17 cellular contexts compared by ENCODE assay signal in genomic region chr3:15290731-15291130, GRCh38. TPM values are rescaled to one million over a fixed set of nuclear protein-coding genes. Genes with fewer than 3 reads are reported as not detected.
DNase-seq lines count a peak whose midpoint lies in the region; ATAC-seq and TF ChIP-seq lines count a peak whose summit lies in the region.
"Had no signal": no experiment of that assay in that cellular context is flagged by ENCODE, and none has a peak within 500 bp of the region (broad histone marks: within the 10 kb centered on the region; RNA-seq: fewer than 3 reads in every experiment).

No MANE protein-coding gene starts in this region.

- no peak for DNase-seq in activated naive CD8-positive, alpha-beta T cell treated with anti-CD3 and anti-CD28 coated beads, Interleukin-2, amount 10 ng/mL, durations not matched to agents 7 days and 5 days
- DNase-seq in activated naive CD8-positive, alpha-beta T cell treated with anti-CD3 and anti-CD28 coated beads for 36 hours = no peak
- DNase-seq in activated CD4-positive, alpha-beta memory T cell treated with anti-CD3 and anti-CD28 coated beads for 36 hours = no peak
- DNase-seq in naive thymus-derived CD4-positive, alpha-beta T cell = no peak
- DNase-seq in uterus (no peak), cerebellar nuclear complex (lab: John Stamatoyannopoulos, UW) (no peak), foreskin melanocyte (no peak)
- DNase-seq: activated CD4-positive, CD25-positive, alpha-beta regulatory T cell treated with anti-CD3 and anti-CD28 coated beads, Interleukin-2, amount 50 U/mL, for 72 hours; activated naive CD4-positive, alpha-beta T cell; AML-193; esophagus squamous epithelium; GF-D8; hypothalamus; SK-N-SH; stimulated activated CD4-positive, alpha-beta T cell treated with anti-CD3 and anti-CD28 coated beads, Interleukin-15, amount 100 ng/mL, for 24 hours had no signal

- ATAC-seq in activated naive CD8-positive, alpha-beta T cell treated with anti-CD3 and anti-CD28 coated beads, Interleukin-2, amount 10 ng/mL, durations not matched to agents 7 days and 5 days (ENCODE audit: low read depth) = no peak
- no peak for ATAC-seq in naive thymus-derived CD4-positive, alpha-beta T cell
- no peak for ATAC-seq in HG03045 (IDR thresholded peaks at IDR 0.05; ENCODE audit: unreplicated experiment)

- H3K9me3 Mint-ChIP-seq in activated naive CD8-positive, alpha-beta T cell treated with anti-CD3 and anti-CD28 coated beads, Interleukin-2, amount 10 ng/mL, durations not matched to agents 7 days and 5 days = peaks cover 2% of the 10 kb centered on the region
- no peaks in the 10 kb centered on the region for H3K9me3 Mint-ChIP-seq in activated naive CD8-positive, alpha-beta T cell treated with anti-CD3 and anti-CD28 coated beads for 36 hours
- no peaks in the 10 kb centered on the region for H3K9me3 Mint-ChIP-seq in activated CD4-positive, alpha-beta memory T cell treated with anti-CD3 and anti-CD28 coated beads for 36 hours
- peaks cover 0 to 5% (median 0%) of the 10 kb centered on the region in 11 donors for H3K9me3 Mint-ChIP-seq in naive thymus-derived CD4-positive, alpha-beta T cell

- H3K4me1 Mint-ChIP-seq in activated naive CD8-positive, alpha-beta T cell treated with anti-CD3 and anti-CD28 coated beads, Interleukin-2, amount 10 ng/mL, durations not matched to agents 7 days and 5 days = peaks cover 37% of the 10 kb centered on the region
- H3K4me1 Mint-ChIP-seq in activated naive CD8-positive, alpha-beta T cell treated with anti-CD3 and anti-CD28 coated beads for 36 hours = peaks cover 34% of the 10 kb centered on the region
- H3K4me1 Mint-ChIP-seq in activated CD4-positive, alpha-beta memory T cell treated with anti-CD3 and anti-CD28 coated beads for 36 hours (ENCODE audit: low read depth) = peaks cover 80% of the 10 kb centered on the region
- peaks cover 68 to 97% (median 89%) of the 10 kb centered on the region in 7 donors for H3K4me1 Mint-ChIP-seq in naive thymus-derived CD4-positive, alpha-beta T cell

- intact Hi-C loops in activated CD4-positive, alpha-beta memory T cell treated with anti-CD3 and anti-CD28 coated beads for 36 hours (cut with micrococcal nuclease) = no loop called here
- intact Hi-C loops in naive thymus-derived CD4-positive, alpha-beta T cell (cut with micrococcal nuclease) = no loop called here
- intact Hi-C loops in uterus (cut with DNase I; ENCODE audit: low total_unique reads) = no loop called here

- peaks cover 0 to 10% (median 0%) of the 10 kb centered on the region in 3 experiments for H3K36me3 ChIP-seq in naive thymus-derived CD4-positive, alpha-beta T cell (ENCODE audit: control insufficient read depth in 2 of 3, insufficient read depth in 3 of 3, low read length in 3 of 3)
- H3K36me3 ChIP-seq in uterus = no peaks in the 10 kb centered on the region
- H3K36me3 ChIP-seq: esophagus squamous epithelium had no signal

- peaks cover 12% of the 10 kb centered on the region for H3K27me3 Mint-ChIP-seq in activated naive CD8-positive, alpha-beta T cell treated with anti-CD3 and anti-CD28 coated beads, Interleukin-2, amount 10 ng/mL, durations not matched to agents 7 days and 5 days
- no peaks in the 10 kb centered on the region for H3K27me3 Mint-ChIP-seq in activated naive CD8-positive, alpha-beta T cell treated with anti-CD3 and anti-CD28 coated beads for 36 hours
- H3K27me3 Mint-ChIP-seq in activated CD4-positive, alpha-beta memory T cell treated with anti-CD3 and anti-CD28 coated beads for 36 hours = no peaks in the 10 kb centered on the region
- no peaks in the 10 kb centered on the region for H3K27me3 Mint-ChIP-seq in naive thymus-derived CD4-positive, alpha-beta T cell

- CTCF ChIA-PET in activated CD4-positive, alpha-beta memory T cell treated with anti-CD3 and anti-CD28 coated beads for 36 hours (lab: Charles Lee) = interaction anchor here (1.0 to 6.1 kb wide), 8 partner anchors 11 to 116 kb away, joined by 3 to 27 read pairs (median 3); no protein-coding TSS in a partner anchor
- CTCF ChIA-PET in naive thymus-derived CD4-positive, alpha-beta T cell (lab: Charles Lee) = interaction anchor here (0.6 to 1.7 kb wide), 6 partner anchors 8 to 325 kb away, joined by 3 to 6 read pairs (median 4); no protein-coding TSS in a partner anchor

- H3K9me3 ChIP-seq in naive thymus-derived CD4-positive, alpha-beta T cell (ENCODE audit: control insufficient read depth in 2 of 3, low read length in 3 of 3) = no peaks in the 10 kb centered on the region
- H3K9me3 ChIP-seq in uterus = no peaks in the 10 kb centered on the region
- H3K9me3 ChIP-seq: esophagus squamous epithelium, SK-N-SH had no signal

- peak overlapping the region; percentile 26 for H3K4me3 Mint-ChIP-seq in activated naive CD8-positive, alpha-beta T cell treated with anti-CD3 and anti-CD28 coated beads, Interleukin-2, amount 10 ng/mL, durations not matched to agents 7 days and 5 days
- no peak overlapping the region for H3K4me3 Mint-ChIP-seq in activated naive CD8-positive, alpha-beta T cell treated with anti-CD3 and anti-CD28 coated beads for 36 hours
- no peak overlapping the region for H3K4me3 Mint-ChIP-seq in activated CD4-positive, alpha-beta memory T cell treated with anti-CD3 and anti-CD28 coated beads for 36 hours
- H3K4me3 Mint-ChIP-seq in naive thymus-derived CD4-positive, alpha-beta T cell = peak overlapping the region; percentile 2 to 79 (median 54)

- no peak for TF ChIP-seq CTCF in uterus (IDR thresholded peaks at IDR 0.05)

- peak overlapping the region; percentile 33 for H3K27ac Mint-ChIP-seq in activated naive CD8-positive, alpha-beta T cell treated with anti-CD3 and anti-CD28 coated beads, Interleukin-2, amount 10 ng/mL, durations not matched to agents 7 days and 5 days
- H3K27ac Mint-ChIP-seq in activated naive CD8-positive, alpha-beta T cell treated with anti-CD3 and anti-CD28 coated beads for 36 hours = no peak overlapping the region
- peak overlapping the region; percentile 71 for H3K27ac Mint-ChIP-seq in activated CD4-positive, alpha-beta memory T cell treated with anti-CD3 and anti-CD28 coated beads for 36 hours
- peak overlapping the region; percentile 36 to 96 (median 84) for H3K27ac Mint-ChIP-seq in naive thymus-derived CD4-positive, alpha-beta T cell

- no peak overlapping the region for H3K4me3 ChIP-seq in naive thymus-derived CD4-positive, alpha-beta T cell (ENCODE audit: low read length)
- no peak overlapping the region for H3K4me3 ChIP-seq in uterus
- H3K4me3 ChIP-seq: esophagus squamous epithelium had no signal

- peaks cover 20% of the 10 kb centered on the region for H3K36me3 Mint-ChIP-seq in activated naive CD8-positive, alpha-beta T cell treated with anti-CD3 and anti-CD28 coated beads, Interleukin-2, amount 10 ng/mL, durations not matched to agents 7 days and 5 days
- no peaks in the 10 kb centered on the region for H3K36me3 Mint-ChIP-seq in activated naive CD8-positive, alpha-beta T cell treated with anti-CD3 and anti-CD28 coated beads for 36 hours
- peaks cover 14% of the 10 kb centered on the region for H3K36me3 Mint-ChIP-seq in activated CD4-positive, alpha-beta memory T cell treated with anti-CD3 and anti-CD28 coated beads for 36 hours
- peaks cover 4 to 51% (median 15%) of the 10 kb centered on the region in 5 donors for H3K36me3 Mint-ChIP-seq in naive thymus-derived CD4-positive, alpha-beta T cell

- H3K4me1 ChIP-seq in naive thymus-derived CD4-positive, alpha-beta T cell (ENCODE audit: control insufficient read depth in 2 of 2, insufficient read depth in 2 of 2, low read length in 2 of 2) = peaks cover 55 to 61% of the 10 kb centered on the region in 2 donors
- H3K4me1 ChIP-seq in uterus = peaks cover 19 to 38% of the 10 kb centered on the region in 2 donors

- H3K27me3 ChIP-seq in naive thymus-derived CD4-positive, alpha-beta T cell (ENCODE audit: control insufficient read depth in 2 of 2, insufficient read depth in 2 of 2, low read length in 2 of 2) = no peaks in the 10 kb centered on the region
- no peaks in the 10 kb centered on the region for H3K27me3 ChIP-seq in uterus
- H3K27me3 ChIP-seq: esophagus squamous epithelium had no signal

- peak overlapping the region; percentile 23 for H3K27ac ChIP-seq in naive thymus-derived CD4-positive, alpha-beta T cell (ENCODE audit: low read depth, low read length)
- H3K27ac ChIP-seq in uterus = peak overlapping the region; percentile 79 to 83
- H3K27ac ChIP-seq: parathyroid adenoma had no signal

- POLR2A ChIA-PET in activated naive CD8-positive, alpha-beta T cell treated with anti-CD3 and anti-CD28 coated beads, Interleukin-2, amount 10 ng/mL, durations not matched to agents 7 days and 5 days (lab: Charles Lee) = interaction anchor here (1.9 kb wide), 1 partner anchor 20 kb away, joined by 4 read pairs; no protein-coding TSS in a partner anchor
- POLR2A ChIA-PET in activated CD4-positive, alpha-beta memory T cell treated with anti-CD3 and anti-CD28 coated beads for 36 hours (lab: Charles Lee) = interaction anchor here (1.5 to 2.5 kb wide), 4 partner anchors 15 to 71 kb away, joined by 6 to 15 read pairs (median 8); no protein-coding TSS in a partner anchor
- POLR2A ChIA-PET in naive thymus-derived CD4-positive, alpha-beta T cell (lab: Charles Lee) = interaction anchor here (0.5 to 3.0 kb wide), 11 partner anchors 10 to 91 kb away, joined by 3 to 17 read pairs (median 3); no protein-coding TSS in a partner anchor

- no peak for TF ChIP-seq POLR2A in uterus (IDR thresholded peaks at IDR 0.05)

RNA-seq across cellular contexts. Expression of gene SH3BP5, which starts 41.7 kb away (rescaled TPM):
- 10 to 100 TPM; 12.7 to 12.9 TPM for total RNA-seq in activated naive CD8-positive, alpha-beta T cell treated with anti-CD3 and anti-CD28 coated beads, Interleukin-2, amount 10 ng/mL, durations not matched to agents 7 days and 5 days
- 1 to 10 TPM; 2.4 TPM for total RNA-seq in activated naive CD8-positive, alpha-beta T cell treated with anti-CD3 and anti-CD28 coated beads for 36 hours
- 10 to 100 TPM; 33.6 to 37.5 TPM for total RNA-seq in activated CD4-positive, alpha-beta memory T cell treated with anti-CD3 and anti-CD28 coated beads for 36 hours
- total RNA-seq in naive thymus-derived CD4-positive, alpha-beta T cell = 10 to 100 TPM; 18.5 to 64.7 (median 39.5) TPM
- polyA plus RNA-seq in naive thymus-derived CD4-positive, alpha-beta T cell = 10 to 100 TPM; 38.2 to 49.6 TPM
- 100 to 1,000 TPM in 1 of 4 donors, 10 to 100 TPM in 3; 58.8 to 154 (median 75.5) TPM for total RNA-seq in uterus

Comparison
In these comparisons a context has a peak if more than half of its experiments do, and no peak if none do; other contexts are left out.
1. H3K4me3 Mint-ChIP-seq: peak in activated naive CD8-positive, alpha-beta T cell treated with anti-CD3 and anti-CD28 coated beads, Interleukin-2, amount 10 ng/mL, durations not matched to agents 7 days and 5 days (single experiment) and naive thymus-derived CD4-positive, alpha-beta T cell (10 of 10); none in activated naive CD8-positive, alpha-beta T cell treated with anti-CD3 and anti-CD28 coated beads for 36 hours (single experiment) and activated CD4-positive, alpha-beta memory T cell treated with anti-CD3 and anti-CD28 coated beads for 36 hours (single experiment).